8 cellular contexts compared by ENCODE assay signal in the genomic region with DNA sequence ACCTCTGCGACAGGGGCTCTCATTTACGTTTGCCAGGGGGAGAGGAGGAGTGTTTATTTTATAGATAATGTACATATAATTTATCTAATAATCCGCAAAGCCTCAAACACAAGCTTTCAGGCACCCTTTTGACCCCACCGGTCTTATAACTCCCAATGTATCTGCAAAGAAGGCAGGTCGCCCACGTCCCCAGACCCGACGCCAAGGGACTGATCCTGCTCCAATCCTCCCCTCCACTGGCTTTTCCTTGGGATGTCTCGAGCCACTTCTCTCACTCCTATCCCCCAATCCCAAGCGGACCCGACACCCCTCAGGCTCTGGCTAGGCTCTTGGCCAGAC. TPM values are rescaled to one million over a fixed set of nuclear protein-coding genes. Genes with fewer than 3 reads are reported as not detected.
DNase-seq lines count a peak whose midpoint lies in the region; ATAC-seq and TF ChIP-seq lines count a peak whose summit lies in the region.

No MANE protein-coding gene starts in this region.

- H3K9me3 Mint-ChIP-seq in stimulated activated naive CD8-positive, alpha-beta T cell treated with anti-CD3 and anti-CD28 coated beads, Interleukin-15, Interleukin-2, amounts not matched to agents 100 ng/mL and 50 ng/mL, for 24 hours, result no peaks in the 10 kb centered on the region

- peaks cover 51% of the 10 kb centered on the region for H3K79me2 ChIP-seq in SK-N-SH (ENCODE audit: insufficient read depth)

- no peak for TF ChIP-seq EP300 in SK-N-SH (IDR thresholded peaks at IDR 0.05; ENCODE audit: borderline replicate concordance in 1 of 2, low read depth in 1 of 2, low read length in 1 of 2)

- no peaks in the 10 kb centered on the region for H3F3A ChIP-seq in SK-N-SH (replicated peaks; ENCODE audit: insufficient read depth)

- H3K9me3 ChIP-seq in SK-N-SH, result no peaks in the 10 kb centered on the region

- TF ChIP-seq CTCF in SK-N-SH (IDR thresholded peaks at IDR 0.05) (no peak), fibroblast of pulmonary artery (IDR thresholded peaks at IDR 0.05; ENCODE audit: low read length, missing control alignments) (no peak), GM20000 (IDR thresholded peaks at IDR 0.05; ENCODE audit: extremely low read depth, missing control alignments) (no peak)

- peaks cover 31% of the 10 kb centered on the region for H3K4me1 Mint-ChIP-seq in stimulated activated naive CD8-positive, alpha-beta T cell treated with anti-CD3 and anti-CD28 coated beads, Interleukin-15, Interleukin-2, amounts not matched to agents 100 ng/mL and 50 ng/mL, for 24 hours (ENCODE audit: low read depth)

- H3K9ac ChIP-seq in SK-N-SH, result peak overlapping the region; percentile 95

- no peaks in the 10 kb centered on the region for H3K27me3 ChIP-seq in SK-N-SH (ENCODE audit: insufficient read depth)

- peaks cover 8 to 26% of the 10 kb centered on the region in 2 experiments for H3K36me3 ChIP-seq in SK-N-SH (replicated peaks in 1 of 2; ENCODE audit: control insufficient read depth in 1 of 2, insufficient read depth in 2 of 2, low read length in 1 of 2)

- H3K4me3 ChIP-seq in SK-N-SH (ENCODE audit: low read depth in 2 of 2, low read length in 1 of 2) (peak overlapping the region; percentile 80 to 86), fibroblast of pulmonary artery (replicated peaks; ENCODE audit: low read depth, low read length) (peak overlapping the region; percentile 97), skeletal muscle cell (ENCODE audit: low read depth, low read length) (peak overlapping the region; percentile 96)

- H3K4me2 ChIP-seq in SK-N-SH, result peak overlapping the region; percentile 61

- WGBS in SK-N-SH (ENCODE audit: low lambda C conversion rate), result 3% methylated on average over 11 of the region's 11 CpGs

- 0 out of 2 replicates have a peak overlapping the region, but pooled peaks have one; percentile 71 for H2AFZ ChIP-seq in SK-N-SH (ENCODE audit: low read depth)

- no peak for DNase-seq in stimulated activated naive CD8-positive, alpha-beta T cell treated with anti-CD3 and anti-CD28 coated beads, Interleukin-15, Interleukin-2, amounts not matched to agents 100 U/mL and 50 U/mL, for 24 hours
- DNase-seq in SK-N-SH (no peak), fibroblast of pulmonary artery (ENCODE audit: low read depth) (no peak), skeletal muscle cell (ENCODE audit: low read depth) (no peak), cortex of kidney (lab: John Stamatoyannopoulos, UW) (no peak), GM20000 (ENCODE audit: low spot score) (no peak), SK-N-DZ (ENCODE audit: low spot score) (no peak)

- H3K36me3 Mint-ChIP-seq in stimulated activated naive CD8-positive, alpha-beta T cell treated with anti-CD3 and anti-CD28 coated beads, Interleukin-15, Interleukin-2, amounts not matched to agents 100 ng/mL and 50 ng/mL, for 24 hours (ENCODE audit: low read depth), result peaks cover 22% of the 10 kb centered on the region

- POLR2A ChIA-PET in SK-N-SH (lab: Yijun Ruan, JAX), result interaction anchor here (1.2 to 1.8 kb wide), 4 partner anchors 8 to 545 kb away, joined by 3 to 6 read pairs (median 4); a partner anchor contains a TSS

- H3K27ac ChIP-seq in SK-N-SH (ENCODE audit: low read depth in 2 of 2, low read length in 1 of 2), result peak overlapping the region; percentile 77 to 93

- H3K27ac Mint-ChIP-seq in stimulated activated naive CD8-positive, alpha-beta T cell treated with anti-CD3 and anti-CD28 coated beads, Interleukin-15, Interleukin-2, amounts not matched to agents 100 ng/mL and 50 ng/mL, for 24 hours, result peak overlapping the region; percentile 97

- H3K4me1 ChIP-seq in SK-N-SH (ENCODE audit: control insufficient read depth in 1 of 2, insufficient read depth in 2 of 2, low read depth in 1 of 2, low read length in 1 of 2), result peaks cover 9 to 13% of the 10 kb centered on the region in 2 experiments; a peak in 3 of 4 replicates

- CTCF ChIA-PET in SK-N-SH (lab: Yijun Ruan, JAX), result interaction anchor here (1.3 to 1.5 kb wide), 4 partner anchors 27 to 544 kb away, joined by 3 to 4 read pairs (median 4); no protein-coding TSS in a partner anchor

- no peaks in the 10 kb centered on the region for H3K27me3 Mint-ChIP-seq in stimulated activated naive CD8-positive, alpha-beta T cell treated with anti-CD3 and anti-CD28 coated beads, Interleukin-15, Interleukin-2, amounts not matched to agents 100 ng/mL and 50 ng/mL, for 24 hours

- H3K4me3 Mint-ChIP-seq in stimulated activated naive CD8-positive, alpha-beta T cell treated with anti-CD3 and anti-CD28 coated beads, Interleukin-15, Interleukin-2, amounts not matched to agents 100 ng/mL and 50 ng/mL, for 24 hours, result peak overlapping the region; percentile 97

- ATAC-seq in stimulated activated naive CD8-positive, alpha-beta T cell treated with anti-CD3 and anti-CD28 coated beads, Interleukin-15, Interleukin-2, amounts not matched to agents 100 U/mL and 50 U/mL, for 24 hours, result no peak

- no peaks in the 10 kb centered on the region for H3K9me2 ChIP-seq in SK-N-SH

- TF ChIP-seq RAD21 in SK-N-SH (IDR thresholded peaks at IDR 0.05; ENCODE audit: low read length), result no peak

- H4K20me1 ChIP-seq in SK-N-SH (ENCODE audit: insufficient read depth), result peaks cover 9% of the 10 kb centered on the region; the same call in 1 of the 2 replicates

TF ChIP-seq in SK-N-SH, 30 proteins besides CTCF, POLR2A, EP300 and RAD21 (continues in another document):
- TF ChIP-seq, protein P1, sequence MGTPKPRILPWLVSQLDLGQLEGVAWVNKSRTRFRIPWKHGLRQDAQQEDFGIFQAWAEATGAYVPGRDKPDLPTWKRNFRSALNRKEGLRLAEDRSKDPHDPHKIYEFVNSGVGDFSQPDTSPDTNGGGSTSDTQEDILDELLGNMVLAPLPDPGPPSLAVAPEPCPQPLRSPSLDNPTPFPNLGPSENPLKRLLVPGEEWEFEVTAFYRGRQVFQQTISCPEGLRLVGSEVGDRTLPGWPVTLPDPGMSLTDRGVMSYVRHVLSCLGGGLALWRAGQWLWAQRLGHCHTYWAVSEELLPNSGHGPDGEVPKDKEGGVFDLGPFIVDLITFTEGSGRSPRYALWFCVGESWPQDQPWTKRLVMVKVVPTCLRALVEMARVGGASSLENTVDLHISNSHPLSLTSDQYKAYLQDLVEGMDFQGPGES (IDR thresholded peaks at IDR 0.05; ENCODE audit: low read depth, low read length), result no peak
- TF ChIP-seq NFIC (IDR thresholded peaks at IDR 0.05; ENCODE audit: borderline replicate concordance) (no peak), RXRA (IDR thresholded peaks at IDR 0.05; ENCODE audit: borderline replicate concordance, low read depth) (no peak), FOXM1 (IDR thresholded peaks at IDR 0.05; ENCODE audit: low read depth) (no peak), RCOR1 (IDR thresholded peaks at IDR 0.05; ENCODE audit: low read length) (no peak), RFX5 (IDR thresholded peaks at IDR 0.05; ENCODE audit: low read length) (no peak), SMC3 (IDR thresholded peaks at IDR 0.05; ENCODE audit: low read depth, low read length) (no peak), TEAD4 (IDR thresholded peaks at IDR 0.05; ENCODE audit: borderline replicate concordance, insufficient read depth) (no peak), ELF1 (IDR thresholded peaks at IDR 0.05) (no peak), TAF1 (IDR thresholded peaks at IDR 0.05; ENCODE audit: borderline replicate concordance, low read depth, low read length) (no peak), MXI1 (IDR thresholded peaks at IDR 0.05; ENCODE audit: low read depth, low read length) (no peak), GABPA (IDR thresholded peaks at IDR 0.05; ENCODE audit: low read depth) (no peak), TCF12 (IDR thresholded peaks at IDR 0.05) (no peak), YY1 (IDR thresholded peaks at IDR 0.05; ENCODE audit: low read depth) (no peak), POLR2AphosphoS5 (IDR thresholded peaks at IDR 0.05; ENCODE audit: low read depth, low read length) (no peak)
- TF ChIP-seq, protein P2, sequence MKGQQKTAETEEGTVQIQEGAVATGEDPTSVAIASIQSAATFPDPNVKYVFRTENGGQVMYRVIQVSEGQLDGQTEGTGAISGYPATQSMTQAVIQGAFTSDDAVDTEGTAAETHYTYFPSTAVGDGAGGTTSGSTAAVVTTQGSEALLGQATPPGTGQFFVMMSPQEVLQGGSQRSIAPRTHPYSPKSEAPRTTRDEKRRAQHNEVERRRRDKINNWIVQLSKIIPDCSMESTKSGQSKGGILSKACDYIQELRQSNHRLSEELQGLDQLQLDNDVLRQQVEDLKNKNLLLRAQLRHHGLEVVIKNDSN (IDR thresholded peaks at IDR 0.05; ENCODE audit: borderline replicate concordance, low read depth), result no peak
- TF ChIP-seq, protein P3, sequence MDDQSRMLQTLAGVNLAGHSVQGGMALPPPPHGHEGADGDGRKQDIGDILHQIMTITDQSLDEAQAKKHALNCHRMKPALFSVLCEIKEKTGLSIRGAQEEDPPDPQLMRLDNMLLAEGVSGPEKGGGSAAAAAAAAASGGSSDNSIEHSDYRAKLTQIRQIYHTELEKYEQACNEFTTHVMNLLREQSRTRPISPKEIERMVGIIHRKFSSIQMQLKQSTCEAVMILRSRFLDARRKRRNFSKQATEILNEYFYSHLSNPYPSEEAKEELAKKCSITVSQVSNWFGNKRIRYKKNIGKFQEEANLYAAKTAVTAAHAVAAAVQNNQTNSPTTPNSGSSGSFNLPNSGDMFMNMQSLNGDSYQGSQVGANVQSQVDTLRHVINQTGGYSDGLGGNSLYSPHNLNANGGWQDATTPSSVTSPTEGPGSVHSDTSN (IDR thresholded peaks at IDR 0.05), result no peak
- TF ChIP-seq, protein P4, sequence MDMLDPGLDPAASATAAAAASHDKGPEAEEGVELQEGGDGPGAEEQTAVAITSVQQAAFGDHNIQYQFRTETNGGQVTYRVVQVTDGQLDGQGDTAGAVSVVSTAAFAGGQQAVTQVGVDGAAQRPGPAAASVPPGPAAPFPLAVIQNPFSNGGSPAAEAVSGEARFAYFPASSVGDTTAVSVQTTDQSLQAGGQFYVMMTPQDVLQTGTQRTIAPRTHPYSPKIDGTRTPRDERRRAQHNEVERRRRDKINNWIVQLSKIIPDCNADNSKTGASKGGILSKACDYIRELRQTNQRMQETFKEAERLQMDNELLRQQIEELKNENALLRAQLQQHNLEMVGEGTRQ (IDR thresholded peaks at IDR 0.05; ENCODE audit: borderline replicate concordance, low read depth, low read length), result no peak

RNA-seq across cellular contexts. Expression of a gene that starts 0.5 kb away (rescaled TPM):
- 12.9 and 17.4 TPM in 2 replicates for polyA plus RNA-seq in SK-N-SH (2012; rRNA removed)
- polyA plus RNA-seq in SK-N-SH (2012; cell fraction: cytosol; rRNA removed), result 12.1 and 12.8 TPM in 2 replicates
- polyA plus RNA-seq in SK-N-SH (2012; cell fraction: nucleus; rRNA removed), result 10.9 and 17.1 TPM in 2 replicates
- 7.7 and 11.4 TPM in 2 replicates for polyA plus RNA-seq in SK-N-DZ (2014; cell fraction: cytosol; rRNA removed)
- polyA plus RNA-seq in SK-N-DZ (2014; cell fraction: nucleus; rRNA removed), result 5.9 and 7.9 TPM in 2 replicates
